ENCODE assay signal across 1 cellular context in genomic region chr2:24360050-24360962, GRCh38.
A peak's percentile ranks its signal among the peaks of the same experiment; 100 is the strongest.
TF ChIP-seq lines count a peak whose summit lies in the region.

TSS of gene ITSN2 (minus strand) at chr2:24360536. CDS start at chr2:24328082, 32,454 bp downstream.

TF ChIP-seq in K562, 482 proteins besides CTCF, POLR2A, EP300 and RAD21 (continued from another document):
- TF ChIP-seq E4F1 (CRISPR knock-in tag; IDR thresholded peaks at IDR 0.05; ENCODE audit: borderline replicate concordance): no peak
- TF ChIP-seq KAT7 (CRISPR knock-in tag; IDR thresholded peaks at IDR 0.05; ENCODE audit: borderline replicate concordance): 0 out of 2 replicates have a peak, but pooled peaks have one; percentile 60
- TF ChIP-seq HDAC1 (IDR thresholded peaks at IDR 0.05): 0 out of 4 replicates have a peak, but pooled peaks of 1 of the 2 experiments have one; percentile 35
- no peak; the same call in 1 of the 2 replicates for TF ChIP-seq HCFC1 (IDR thresholded peaks at IDR 0.05; ENCODE audit: low read depth, low read length)
- no peak for TF ChIP-seq CHD2 (IDR thresholded peaks at IDR 0.05; ENCODE audit: low read depth, low read length)
- no peak for TF ChIP-seq CBFB (CRISPR knock-in tag; IDR thresholded peaks at IDR 0.05)
- no peak for TF ChIP-seq NCOA2 (IDR thresholded peaks at IDR 0.05; ENCODE audit: partially characterized antibody in 2 of 2)
- 0 out of 2 replicates have a peak, but pooled peaks have one; percentile 32 for TF ChIP-seq ZNF282 (CRISPR knock-in tag; IDR thresholded peaks at IDR 0.05)
- TF ChIP-seq ZNF583 (CRISPR knock-in tag; IDR thresholded peaks at IDR 0.05): 0 out of 2 replicates have a peak, but pooled peaks have one; percentile 41
- no peak for TF ChIP-seq RBM15 (IDR thresholded peaks at IDR 0.05; ENCODE audit: insufficient read depth, low read length)
- peak; percentile 18 for TF ChIP-seq TAF9B (IDR thresholded peaks at IDR 0.05; ENCODE audit: partially characterized antibody)
- TF ChIP-seq LCOR (CRISPR knock-in tag; IDR thresholded peaks at IDR 0.05): no peak
- no peak for TF ChIP-seq HMG20A (CRISPR knock-in tag; conservative IDR thresholded peaks at IDR 0.05)
- TF ChIP-seq GABPB2 (CRISPR knock-in tag; conservative IDR thresholded peaks at IDR 0.05): no peak
- TF ChIP-seq CGGBP1 (CRISPR knock-in tag; IDR thresholded peaks at IDR 0.05): no peak
- TF ChIP-seq GATAD2B (IDR thresholded peaks at IDR 0.05; ENCODE audit: borderline replicate concordance): peak; percentile 72; the same call in 1 of the 2 replicates
- peak; percentile 67 for TF ChIP-seq SUPT5H (IDR thresholded peaks at IDR 0.05)
- TF ChIP-seq TEAD4 (IDR thresholded peaks at IDR 0.05; ENCODE audit: low read length): no peak
- TF ChIP-seq TEAD4 (CRISPR knock-in tag; IDR thresholded peaks at IDR 0.05; ENCODE audit: borderline replicate concordance): no peak
- TF ChIP-seq JUNB (CRISPR knock-in tag; conservative IDR thresholded peaks at IDR 0.05): no peak
- TF ChIP-seq ZNF253 (CRISPR knock-in tag; conservative IDR thresholded peaks at IDR 0.05): no peak
- 0 out of 2 replicates have a peak, but pooled peaks have one; percentile 60 for TF ChIP-seq STAT6 (CRISPR knock-in tag; IDR thresholded peaks at IDR 0.05)
- no peak for TF ChIP-seq CUX1 (CRISPR knock-in tag; IDR thresholded peaks at IDR 0.05)
- TF ChIP-seq RBBP5 (IDR thresholded peaks at IDR 0.05; ENCODE audit: borderline replicate concordance, insufficient read depth, low read length, poor library complexity, severe bottlenecking): peak; percentile 91
- no peak for TF ChIP-seq E2F5 (CRISPR knock-in tag; IDR thresholded peaks at IDR 0.05)
- no peak for TF ChIP-seq ZNF551 (CRISPR knock-in tag; IDR thresholded peaks at IDR 0.05)
- no peak for TF ChIP-seq TEAD2 (tag; IDR thresholded peaks at IDR 0.05)
- TF ChIP-seq SFPQ (IDR thresholded peaks at IDR 0.05; ENCODE audit: low read depth, low read length): no peak
- TF ChIP-seq ZNF639 (CRISPR knock-in tag; conservative IDR thresholded peaks at IDR 0.05 in 1 of 2, IDR thresholded peaks at IDR 0.05 in 1 of 2): peak in 1 of 2 experiments; percentile 60; a peak in 1 of 4 replicates
- TF ChIP-seq ZNF511 (CRISPR knock-in tag; IDR thresholded peaks at IDR 0.05): 0 out of 2 replicates have a peak, but pooled peaks have one; percentile 16
